Comparison of ENCODE assay signal across 8 cellular contexts in the genomic region with DNA sequence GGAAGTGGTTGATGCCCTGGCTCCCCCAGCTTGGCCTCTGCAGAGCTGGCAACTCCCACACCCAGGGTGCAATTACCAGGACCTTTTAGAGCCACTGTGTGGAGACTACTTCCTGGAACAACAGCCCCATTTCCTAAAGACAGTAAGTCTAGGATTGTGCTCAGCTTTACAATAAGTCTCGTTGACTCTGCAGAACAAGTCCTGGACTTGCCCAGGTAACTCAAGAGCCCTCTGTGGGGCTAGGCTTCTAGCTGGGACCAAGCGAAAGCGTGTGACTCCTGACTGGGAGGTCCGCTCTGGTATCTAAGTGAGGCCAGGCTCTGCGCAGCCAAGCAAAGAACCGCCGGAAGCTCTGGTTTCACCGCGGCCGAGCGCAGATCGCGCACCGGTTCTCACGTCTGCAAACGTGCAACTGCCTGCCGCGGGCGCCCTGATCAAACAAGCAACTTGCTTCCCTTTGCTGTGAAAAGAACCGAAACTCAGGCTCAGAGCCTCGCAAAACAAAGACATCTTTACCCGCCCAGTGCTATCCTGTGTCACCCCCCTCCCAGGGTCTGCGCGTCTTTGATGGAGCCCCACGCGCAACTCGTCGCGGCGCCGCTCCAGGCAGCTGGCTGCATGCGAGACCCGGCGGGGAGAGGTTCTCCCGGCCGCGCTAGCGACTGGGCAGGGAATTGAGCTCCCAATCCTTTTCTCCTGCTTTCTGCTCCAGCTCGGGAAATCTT. TPM values are rescaled to one million over a fixed set of nuclear protein-coding genes. Genes with fewer than 3 reads are reported as not detected.
DNase-seq lines count a peak whose midpoint lies in the region; ATAC-seq and TF ChIP-seq lines count a peak whose summit lies in the region.

No MANE protein-coding gene starts in this region.

- H3K4me3 ChIP-seq in OCI-LY1 (ENCODE audit: low read depth, low read length, poor library complexity, severe bottlenecking), result peak overlapping the region; percentile 57

- H3K9ac ChIP-seq in OCI-LY1 (ENCODE audit: low read length), result peak overlapping the region; percentile 79

- no peak overlapping the region for H2AFZ ChIP-seq in OCI-LY1 (ENCODE audit: low read length)

- TF ChIP-seq CTCF in OCI-LY1 (IDR thresholded peaks at IDR 0.05; ENCODE audit: low read length), result no peak

- peak overlapping the region; percentile 99 for H3K27ac ChIP-seq in OCI-LY1 (ENCODE audit: low read depth, low read length, poor library complexity, severe bottlenecking)

- H3K79me2 ChIP-seq in OCI-LY1 (ENCODE audit: insufficient read depth, low read length), result no peaks in the 10 kb centered on the region

- DNase-seq in DMS79 (lab: John Stamatoyannopoulos, UW) (peak; percentile 77), astrocyte of the hippocampus (ENCODE audit: low read depth, low spot score) (peak; percentile 78), left lobe of liver (ENCODE audit: low spot score) (peak; percentile 62), GOT3 (lab: John Stamatoyannopoulos, UW) (no peak)
- peak; percentile 17 to 23 for DNase-seq in stimulated activated CD8-positive, alpha-beta memory T cell treated with anti-CD3 and anti-CD28 coated beads, Interleukin-7, amount 100 ng/mL, for 4 hours (ENCODE audit: low read depth in 2 of 2)

- no peaks in the 10 kb centered on the region for H3K9me3 ChIP-seq in OCI-LY1 (ENCODE audit: low read length)

- H3K4me1 ChIP-seq in OCI-LY1 (ENCODE audit: insufficient read depth, low read length, severe bottlenecking), result peaks cover 57% of the 10 kb centered on the region

- no peaks in the 10 kb centered on the region for H4K20me1 ChIP-seq in OCI-LY1 (ENCODE audit: insufficient read depth, low read length)

- no peaks in the 10 kb centered on the region for H3K36me3 ChIP-seq in OCI-LY1 (ENCODE audit: insufficient read depth, low read length)

- H3K4me2 ChIP-seq in OCI-LY1 (ENCODE audit: low read length), result peak overlapping the region; percentile 72

- H3K9me2 ChIP-seq in OCI-LY1 (ENCODE audit: low read depth, low read length), result no peaks in the 10 kb centered on the region

- ATAC-seq in GM19395 (IDR thresholded peaks at IDR 0.05; ENCODE audit: unreplicated experiment), result peak; percentile 76
- peak; percentile 79 for ATAC-seq in HG03439 (IDR thresholded peaks at IDR 0.05; ENCODE audit: unreplicated experiment)
- ATAC-seq in left lobe of liver, result peak; percentile 57

- 0 out of 2 replicates have a peak, but pooled peaks cover 4% of the 10 kb centered on the region for H3F3A ChIP-seq in OCI-LY1 (ENCODE audit: insufficient read depth, low read length)

- no peaks in the 10 kb centered on the region for H3K27me3 ChIP-seq in OCI-LY1 (ENCODE audit: insufficient read depth, low read length)

RNA-seq across cellular contexts. Expression of a gene that starts 4.4 kb away (rescaled TPM):
- 67.1 TPM for total RNA-seq in left lobe of liver
